In genomic region chrX:144810539-144810938, GRCh38 we compare ENCODE assay signal across 20 cellular contexts.
DNase-seq lines count a peak whose midpoint lies in the region; ATAC-seq and TF ChIP-seq lines count a peak whose summit lies in the region.
"Had no signal": no experiment of that assay in that cellular context is flagged by ENCODE, and none has a peak within 500 bp of the region (broad histone marks: within the 10 kb centered on the region; RNA-seq: fewer than 3 reads in every experiment).

No MANE protein-coding gene starts in this region.

- peaks cover 0 to 3% of the 10 kb centered on the region in 2 donors for H3K4me1 ChIP-seq in lung (ENCODE audit: control insufficient read depth in 2 of 2, insufficient read depth in 2 of 2, low read length in 2 of 2)
- H3K4me1 ChIP-seq: A549; BLaER1 treated with 17β-estradiol and CSF1 and Interleukin-3, amounts not matched to agents 10 nM and 100 nM had no signal

- no peaks in the 10 kb centered on the region for H3K4me1 Mint-ChIP-seq in activated naive CD8-positive, alpha-beta T cell treated with anti-CD3 and anti-CD28 coated beads for 36 hours
- H3K4me1 Mint-ChIP-seq: B cell had no signal

- 41 to 100% methylated on average over 1 of the region's 1 CpG for WGBS in lung, 2 donors

- no peak overlapping the region for H3K27ac ChIP-seq in lung (ENCODE audit: low read depth in 1 of 2, low read length in 1 of 2)
- H3K27ac ChIP-seq: 22Rv1; A549; BLaER1 treated with 17β-estradiol and CSF1 and Interleukin-3, amounts not matched to agents 10 nM and 100 nM; C4-2B had no signal

- no peak overlapping the region for H3K4me3 Mint-ChIP-seq in activated naive CD8-positive, alpha-beta T cell treated with anti-CD3 and anti-CD28 coated beads for 36 hours
- H3K4me3 Mint-ChIP-seq: B cell; CD4-positive, alpha-beta T cell; CD8-positive, alpha-beta T cell had no signal

- no peaks in the 10 kb centered on the region for H3K36me3 ChIP-seq in lung (ENCODE audit: control insufficient read depth in 2 of 2, insufficient read depth in 2 of 2, low read length in 2 of 2)
- H3K36me3 ChIP-seq: BLaER1 treated with 17β-estradiol and CSF1 and Interleukin-3, amounts not matched to agents 10 nM and 100 nM had no signal

- no peak overlapping the region for H3K27ac Mint-ChIP-seq in activated naive CD8-positive, alpha-beta T cell treated with anti-CD3 and anti-CD28 coated beads for 36 hours
- H3K27ac Mint-ChIP-seq: B cell; CD4-positive, alpha-beta T cell; CD8-positive, alpha-beta T cell had no signal

- H3K4me3 ChIP-seq in lung, result no peak overlapping the region
- H3K4me3 ChIP-seq: A549; BLaER1 treated with 17β-estradiol and CSF1 and Interleukin-3, amounts not matched to agents 10 nM and 100 nM; GM12878 had no signal

- no peaks in the 10 kb centered on the region for H3K36me3 Mint-ChIP-seq in activated naive CD8-positive, alpha-beta T cell treated with anti-CD3 and anti-CD28 coated beads for 36 hours
- H3K36me3 Mint-ChIP-seq: CD8-positive, alpha-beta T cell had no signal

- no peak for TF ChIP-seq CTCF in lung (IDR thresholded peaks at IDR 0.05; ENCODE audit: control extremely low read depth, extremely low read depth)

- peak; percentile 44 for DNase-seq in DMS53 (lab: John Stamatoyannopoulos, UW)
- DNase-seq in DMS53 treated with DMSO at 0.1 percent for 48 hours (lab: John Stamatoyannopoulos, UW; ENCODE audit: unreplicated experiment), result no peak
- DNase-seq in lung (ENCODE audit: low spot score), result no peak
- DNase-seq in activated naive CD8-positive, alpha-beta T cell treated with anti-CD3 and anti-CD28 coated beads for 36 hours, result no peak
- no peak for DNase-seq in stimulated activated naive CD8-positive, alpha-beta T cell treated with anti-CD3 and anti-CD28 coated beads, Interleukin-15, Interleukin-2, amounts not matched to agents 100 U/mL and 50 U/mL, for 24 hours
- DNase-seq: AML-193; CD4-positive, alpha-beta T cell; CD8-positive, alpha-beta T cell; DMS 273 treated with DMSO at 0.1 percent for 48 hours; DMS153; DMS79; DND-41; EL; GDM1 had no signal

- ATAC-seq in lung (ENCODE audit: insufficient read depth, low FRiP score), result peak; percentile 62
- no peak for ATAC-seq in stimulated activated naive CD8-positive, alpha-beta T cell treated with anti-CD3 and anti-CD28 coated beads, Interleukin-15, Interleukin-2, amounts not matched to agents 100 U/mL and 50 U/mL, for 24 hours
- ATAC-seq: A549; CD8-positive, alpha-beta T cell; GM12878 had no signal

- peaks cover 1% of the 10 kb centered on the region for H3K9me3 Mint-ChIP-seq in activated naive CD8-positive, alpha-beta T cell treated with anti-CD3 and anti-CD28 coated beads for 36 hours
- H3K9me3 Mint-ChIP-seq: CD4-positive, alpha-beta T cell had no signal

- H3K9me3 ChIP-seq in lung (ENCODE audit: control insufficient read depth in 2 of 2, insufficient read depth in 1 of 2, low read length in 1 of 2), result no peaks in the 10 kb centered on the region
- H3K9me3 ChIP-seq: A549 had no signal

- no peaks in the 10 kb centered on the region for H3K27me3 Mint-ChIP-seq in activated naive CD8-positive, alpha-beta T cell treated with anti-CD3 and anti-CD28 coated beads for 36 hours
- H3K27me3 Mint-ChIP-seq: B cell; CD4-positive, alpha-beta T cell had no signal

- H3K27me3 ChIP-seq in lung (ENCODE audit: control insufficient read depth, insufficient read depth), result no peaks in the 10 kb centered on the region
